31 cellular contexts compared by ENCODE assay signal in the genomic region with DNA sequence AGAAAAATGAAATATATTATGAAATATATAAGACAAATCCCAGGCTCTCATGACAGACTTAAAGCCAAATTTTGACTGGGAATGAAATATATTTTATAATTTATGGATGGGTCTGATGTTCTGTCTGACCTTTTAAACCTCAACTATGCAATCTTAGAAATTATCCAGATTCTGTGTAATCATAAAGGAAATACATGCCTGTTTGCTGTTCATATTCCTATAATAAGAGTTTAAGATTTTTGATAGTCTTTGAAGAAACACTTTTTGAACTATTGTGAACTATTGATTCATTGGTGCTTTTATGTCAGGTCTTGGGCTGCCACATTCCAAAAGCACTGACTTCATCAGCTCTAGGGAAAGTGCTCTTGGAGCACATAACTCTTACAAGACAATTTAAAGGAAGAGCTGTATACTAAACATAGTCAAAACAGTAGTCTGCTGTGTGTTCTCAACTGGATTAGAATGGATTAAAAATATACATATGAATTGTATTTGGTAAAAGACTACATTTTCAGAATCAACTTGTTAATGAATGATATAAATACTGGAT.
DNase-seq lines count a peak whose midpoint lies in the region; ATAC-seq, FAIRE-seq and TF ChIP-seq lines count a peak whose summit lies in the region.
"Had no signal": no experiment of that assay in that cellular context is flagged by ENCODE, and none has a peak within 500 bp of the region (broad histone marks: within the 10 kb centered on the region; RNA-seq: fewer than 3 reads in every experiment).

No MANE protein-coding gene starts in this region.

- peak; percentile 18 for DNase-seq in HCEC 1CT
- peak; percentile 54 for DNase-seq in astrocyte (ENCODE audit: low read depth)
- DNase-seq in foreskin fibroblast: peak; percentile 50 to 64
- DNase-seq in HepG2 (ENCODE audit: low spot score): no peak
- DNase-seq in stimulated activated CD4-positive, alpha-beta T cell treated with anti-CD3 and anti-CD28 coated beads, Interleukin-4, amount 100 ng/mL, for 4 hours: no peak
- DNase-seq in iPS-NIHi7 (ENCODE audit: extremely low spot score): no peak
- DNase-seq: 8988T; activated CD4-positive, alpha-beta T cell treated with anti-CD3 and anti-CD28 coated beads, Interleukin-2, amount 50 U/mL, for 48 hours; activated CD4-positive, CD25-positive, alpha-beta regulatory T cell; activated CD8-positive, alpha-beta memory T cell treated with anti-CD3 and anti-CD28 coated beads, Interleukin-2, amount 50 U/mL, for 4 hours; activated naive CD8-positive, alpha-beta T cell treated with anti-CD3 and anti-CD28 coated beads for 36 hours; colonic mucosa; COR-L47; DMS79; effector memory CD4-positive, alpha-beta T cell; KG1; kidney glomerular epithelial cell; NCI-H1436 treated with DMSO at 0.1 percent for 48 hours; NCI-H510A treated with DMSO at 0.1 percent for 48 hours; PC-3; Right ventricle myocardium superior; sigmoid colon; stimulated activated CD8-positive, alpha-beta memory T cell treated with anti-CD3 and anti-CD28 coated beads, Interleukin-4, amount 100 ng/mL, for 48 hours; T1000 had no signal

- no peak overlapping the region for H3K4me3 Mint-ChIP-seq in astrocyte (ENCODE audit: unreplicated experiment)
- H3K4me3 Mint-ChIP-seq: activated naive CD8-positive, alpha-beta T cell treated with anti-CD3 and anti-CD28 coated beads for 36 hours had no signal

- ATAC-seq in HepG2 (no peak), GM21786 (IDR thresholded peaks at IDR 0.05; ENCODE audit: unreplicated experiment) (no peak)
- ATAC-seq: PC-3 had no signal

- no peaks in the 10 kb centered on the region for H4K20me1 ChIP-seq in astrocyte (ENCODE audit: insufficient read depth, low read length)
- H4K20me1 ChIP-seq in HepG2 (ENCODE audit: insufficient read depth, low read length): no peaks in the 10 kb centered on the region

- TF ChIP-seq CTCF in astrocyte (IDR thresholded peaks at IDR 0.05; ENCODE audit: insufficient read depth, low read depth, low read length): no peak
- TF ChIP-seq CTCF in foreskin fibroblast (IDR thresholded peaks at IDR 0.05; ENCODE audit: low read depth, low read length): no peak
- no peak for TF ChIP-seq CTCF in HepG2 (CRISPR knock-in tag; IDR thresholded peaks at IDR 0.05)

- H3K27ac ChIP-seq in ACC112 (ENCODE audit: low read depth, low read length): peak overlapping the region; percentile 80
- peak overlapping the region; percentile 81 for H3K27ac ChIP-seq in astrocyte (ENCODE audit: low read depth, low read length)
- H3K27ac ChIP-seq in HepG2 (ENCODE audit: extremely low read length, insufficient read depth, low read length): no peak overlapping the region
- H3K27ac ChIP-seq: colonic mucosa, sigmoid colon, tibial nerve had no signal

- H3K9me3 ChIP-seq in astrocyte (ENCODE audit: insufficient read depth, low read depth, low read length) (no peaks in the 10 kb centered on the region), HepG2 (ENCODE audit: low read length) (no peaks in the 10 kb centered on the region)
- H3K9me3 ChIP-seq: colonic mucosa, sigmoid colon, tibial nerve had no signal

- in situ Hi-C loops in HepG2 (cut with HindIII; ENCODE audit: extremely low pct_ligation_motif_present, low pct_unique_long_range_greater_than_20kb): no loop called here

- H3K4me2 ChIP-seq in astrocyte (ENCODE audit: low read length) (no peak overlapping the region), HepG2 (ENCODE audit: low read depth, low read length) (no peak overlapping the region)

- no peak for TF ChIP-seq EP300 in HepG2 (IDR thresholded peaks at IDR 0.05; ENCODE audit: low read depth in 2 of 2, low read length in 2 of 2)
- TF ChIP-seq EP300 in HepG2 (CRISPR knock-in tag; IDR thresholded peaks at IDR 0.05; ENCODE audit: borderline replicate concordance): no peak

- FAIRE-seq in astrocyte (lab: Jason Lieb, UNC) (peak; percentile 34), HepG2 (lab: Jason Lieb, UNC) (no peak)
- FAIRE-seq: GM19239 had no signal

- H3K36me3 ChIP-seq in ACC112 (ENCODE audit: insufficient read depth, low read length) (no peaks in the 10 kb centered on the region; the same call in 1 of the 2 replicates), astrocyte (ENCODE audit: insufficient read depth, low read length) (no peaks in the 10 kb centered on the region), HepG2 (replicated peaks in 1 of 2; ENCODE audit: control insufficient read depth in 1 of 2, insufficient read depth in 2 of 2, low read length in 2 of 2) (no peaks in the 10 kb centered on the region)
- H3K36me3 ChIP-seq: colonic mucosa, sigmoid colon, tibial nerve had no signal

- H3K9ac ChIP-seq in astrocyte (ENCODE audit: low read length) (no peak overlapping the region), HepG2 (ENCODE audit: insufficient read depth, low read depth, low read length) (no peak overlapping the region)

- no peak overlapping the region for H2AFZ ChIP-seq in ACC112 (ENCODE audit: low read length, unreplicated experiment)
- H2AFZ ChIP-seq in astrocyte (ENCODE audit: low read depth, low read length): no peak overlapping the region
- no peak overlapping the region for H2AFZ ChIP-seq in HepG2 (ENCODE audit: low read length)

- no peaks in the 10 kb centered on the region for H3K36me3 Mint-ChIP-seq in astrocyte (ENCODE audit: low read depth, unreplicated experiment)

- H3K79me2 ChIP-seq in ACC112 (ENCODE audit: control insufficient read depth, insufficient read depth, low read length, unreplicated experiment) (no peaks in the 10 kb centered on the region), astrocyte (ENCODE audit: insufficient read depth, low read length) (no peaks in the 10 kb centered on the region), HepG2 (ENCODE audit: insufficient read depth, low read length) (no peaks in the 10 kb centered on the region)

- no TSS peak for BruUV-seq in HepG2 (replicated peaks; lab: Mats Ljungman, UMichigan)

- H3K27me3 ChIP-seq in ACC112 (ENCODE audit: insufficient read depth, low read length) (no peaks in the 10 kb centered on the region), astrocyte (ENCODE audit: insufficient read depth, low read length) (no peaks in the 10 kb centered on the region), HepG2 (ENCODE audit: control insufficient read depth in 1 of 2, insufficient read depth in 2 of 2, low read length in 2 of 2) (no peaks in the 10 kb centered on the region)
- H3K27me3 ChIP-seq: colonic mucosa, sigmoid colon, tibial nerve had no signal

- no peaks in the 10 kb centered on the region for H3K27me3 Mint-ChIP-seq in astrocyte (ENCODE audit: low read depth, unreplicated experiment)
- H3K27me3 Mint-ChIP-seq: activated naive CD8-positive, alpha-beta T cell treated with anti-CD3 and anti-CD28 coated beads for 36 hours; progenitor cell of endocrine pancreas had no signal

- H3K4me3 ChIP-seq in ACC112 (ENCODE audit: low read depth, low read length) (no peak overlapping the region), astrocyte (ENCODE audit: insufficient read depth, low read depth, low read length) (no peak overlapping the region), foreskin fibroblast (ENCODE audit: low read depth in 1 of 2, low read length in 2 of 2) (no peak overlapping the region), HepG2 (replicated peaks in 1 of 3; ENCODE audit: insufficient read depth in 1 of 3, low read depth in 2 of 3, low read length in 3 of 3) (no peak overlapping the region)
- H3K4me3 ChIP-seq: colonic mucosa, lung, sigmoid colon, tibial nerve had no signal

- no peaks in the 10 kb centered on the region for H3K9me3 Mint-ChIP-seq in astrocyte (ENCODE audit: unreplicated experiment)
- H3K9me3 Mint-ChIP-seq: activated T-helper 2 cell treated with anti-CD3 and anti-CD28 coated beads, Interferon-gamma antibody, Interleukin-2, Interleukin-4, amounts not matched to agents 10 μg/mL and 5 μg/mL and 100 μg/mL, durations not matched to agents 14 hours and 24 hours and 36 hours had no signal

- peaks cover 5% of the 10 kb centered on the region for H3K4me1 ChIP-seq in ACC112 (ENCODE audit: control insufficient read depth, insufficient read depth, low read length, unreplicated experiment)
- H3K4me1 ChIP-seq in astrocyte (ENCODE audit: insufficient read depth, low read length): peaks cover 12% of the 10 kb centered on the region
- no peaks in the 10 kb centered on the region for H3K4me1 ChIP-seq in HepG2 (ENCODE audit: insufficient read depth, low read length)
- H3K4me1 ChIP-seq: colonic mucosa, sigmoid colon, tibial nerve had no signal

- CTCF ChIA-PET in HepG2 (lab: Yijun Ruan, JAX; ENCODE audit: low intra/inter-chr PET ratio, low total read pairs): no interaction called here

- no peak for TF ChIP-seq RAD21 in HepG2 (CRISPR knock-in tag; IDR thresholded peaks at IDR 0.05)

- peaks cover 15% of the 10 kb centered on the region for H3K4me1 Mint-ChIP-seq in astrocyte (ENCODE audit: low read depth, unreplicated experiment)
- H3K4me1 Mint-ChIP-seq: activated naive CD8-positive, alpha-beta T cell treated with anti-CD3 and anti-CD28 coated beads for 36 hours had no signal

- TF ChIP-seq POLR2A in HepG2 (IDR thresholded peaks at IDR 0.05; ENCODE audit: insufficient read depth in 1 of 2, low read depth in 2 of 2, low read length in 2 of 2): no peak

- peak overlapping the region; percentile 18 for H3K27ac Mint-ChIP-seq in astrocyte (ENCODE audit: unreplicated experiment)
- H3K27ac Mint-ChIP-seq: activated naive CD8-positive, alpha-beta T cell treated with anti-CD3 and anti-CD28 coated beads for 36 hours; activated T-helper 2 cell treated with anti-CD3 and anti-CD28 coated beads, Interferon-gamma antibody, Interleukin-2, Interleukin-4, amounts not matched to agents 10 μg/mL and 5 μg/mL and 100 μg/mL, durations not matched to agents 14 hours and 24 hours and 36 hours; progenitor cell of endocrine pancreas had no signal

- POLR2A ChIA-PET in HepG2 (lab: Yijun Ruan, JAX): no interaction called here

- intact Hi-C loops in HepG2 (cut with micrococcal nuclease; ENCODE audit: unreplicated experiment): no loop called here

TF ChIP-seq in HepG2, 621 proteins besides CTCF, POLR2A, EP300 and RAD21 (continues in another document):
- no peak for TF ChIP-seq BHLHE40 (IDR thresholded peaks at IDR 0.05; ENCODE audit: low read length)
- TF ChIP-seq, protein P1, sequence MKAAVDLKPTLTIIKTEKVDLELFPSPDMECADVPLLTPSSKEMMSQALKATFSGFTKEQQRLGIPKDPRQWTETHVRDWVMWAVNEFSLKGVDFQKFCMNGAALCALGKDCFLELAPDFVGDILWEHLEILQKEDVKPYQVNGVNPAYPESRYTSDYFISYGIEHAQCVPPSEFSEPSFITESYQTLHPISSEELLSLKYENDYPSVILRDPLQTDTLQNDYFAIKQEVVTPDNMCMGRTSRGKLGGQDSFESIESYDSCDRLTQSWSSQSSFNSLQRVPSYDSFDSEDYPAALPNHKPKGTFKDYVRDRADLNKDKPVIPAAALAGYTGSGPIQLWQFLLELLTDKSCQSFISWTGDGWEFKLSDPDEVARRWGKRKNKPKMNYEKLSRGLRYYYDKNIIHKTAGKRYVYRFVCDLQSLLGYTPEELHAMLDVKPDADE (CRISPR knock-in tag; IDR thresholded peaks at IDR 0.05): no peak
- TF ChIP-seq KDM3A (CRISPR knock-in tag; IDR thresholded peaks at IDR 0.05; ENCODE audit: low read depth): no peak
- TF ChIP-seq PRMT3 (CRISPR knock-in tag; IDR thresholded peaks at IDR 0.05; ENCODE audit: borderline replicate concordance, low read depth): no peak
- no peak for TF ChIP-seq ZNF567 (CRISPR knock-in tag; IDR thresholded peaks at IDR 0.05; ENCODE audit: borderline replicate concordance)
- no peak for TF ChIP-seq HHEX (CRISPR knock-in tag; IDR thresholded peaks at IDR 0.05)

Comparison
In these comparisons a context has a peak if more than half of its experiments do, and no peak if none do; other contexts are left out.
1. DNase-seq: peak in HCEC 1CT (single experiment), astrocyte (single experiment) and foreskin fibroblast (2 of 2); none in HepG2 (single experiment), stimulated activated CD4-positive, alpha-beta T cell treated with anti-CD3 and anti-CD28 coated beads, Interleukin-4, amount 100 ng/mL, for 4 hours (0 of 2) and iPS-NIHi7 (single experiment).